9 cellular contexts compared by ENCODE assay signal in the genomic region with DNA sequence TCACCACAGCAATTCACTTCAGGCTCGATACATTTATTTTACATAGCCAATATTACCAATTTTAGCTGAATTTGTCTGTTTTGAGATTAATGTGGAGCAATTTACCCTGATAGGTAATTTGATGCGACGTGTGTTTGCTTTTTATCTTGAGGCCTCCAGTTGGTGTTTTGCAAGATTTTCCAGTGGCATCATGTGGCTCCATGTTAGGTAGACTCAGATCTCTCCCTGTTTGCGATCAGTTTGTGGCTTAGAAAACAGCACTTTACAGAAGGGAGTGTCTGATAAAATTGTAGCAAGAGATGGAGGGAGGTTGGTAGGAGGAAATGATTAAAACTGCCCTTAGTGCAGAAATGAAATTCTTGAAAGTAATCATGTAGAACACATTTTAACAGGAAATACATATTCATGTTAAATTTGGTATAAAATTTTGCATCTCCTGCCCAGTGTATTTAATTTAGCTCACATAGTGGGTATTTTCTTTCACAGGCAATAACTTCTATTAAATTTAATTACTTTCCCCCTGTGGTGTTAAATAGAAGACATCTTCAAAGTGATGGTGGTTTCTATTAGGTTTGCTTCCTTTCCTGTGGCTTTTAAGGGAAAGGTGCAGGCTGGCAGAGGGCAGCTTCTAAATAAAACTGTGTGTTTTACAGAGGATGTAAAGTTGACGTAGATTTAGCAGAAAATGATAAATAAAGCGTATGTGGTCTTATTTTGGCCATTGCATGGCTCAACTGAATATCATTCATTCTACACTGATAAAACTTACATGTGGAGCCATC.
DNase-seq lines count a peak whose midpoint lies in the region; ATAC-seq lines count a peak whose summit lies in the region.
"Had no signal": no experiment of that assay in that cellular context is flagged by ENCODE, and none has a peak within 500 bp of the region (broad histone marks: within the 10 kb centered on the region; RNA-seq: fewer than 3 reads in every experiment).

No MANE protein-coding gene starts in this region.

- H3K4me3 Mint-ChIP-seq in activated naive CD8-positive, alpha-beta T cell treated with anti-CD3 and anti-CD28 coated beads, Interleukin-2, amount 10 ng/mL, durations not matched to agents 7 days and 5 days, result peak overlapping the region; percentile 76

- no peaks in the 10 kb centered on the region for H3K27me3 Mint-ChIP-seq in activated naive CD8-positive, alpha-beta T cell treated with anti-CD3 and anti-CD28 coated beads, Interleukin-2, amount 10 ng/mL, durations not matched to agents 7 days and 5 days

- H3K9me3 Mint-ChIP-seq in activated naive CD8-positive, alpha-beta T cell treated with anti-CD3 and anti-CD28 coated beads, Interleukin-2, amount 10 ng/mL, durations not matched to agents 7 days and 5 days, result no peaks in the 10 kb centered on the region

- POLR2A ChIA-PET in activated naive CD8-positive, alpha-beta T cell treated with anti-CD3 and anti-CD28 coated beads, Interleukin-2, amount 10 ng/mL, durations not matched to agents 7 days and 5 days (lab: Charles Lee), result interaction anchor here (0.6 to 1.9 kb wide), 2 partner anchors 136 to 481 kb away, joined by 3 to 8 read pairs; a partner anchor contains a TSS

- H3K27ac Mint-ChIP-seq in activated naive CD8-positive, alpha-beta T cell treated with anti-CD3 and anti-CD28 coated beads, Interleukin-2, amount 10 ng/mL, durations not matched to agents 7 days and 5 days, result peak overlapping the region; percentile 81

- H3K4me1 Mint-ChIP-seq in activated naive CD8-positive, alpha-beta T cell treated with anti-CD3 and anti-CD28 coated beads, Interleukin-2, amount 10 ng/mL, durations not matched to agents 7 days and 5 days, result peaks cover 36% of the 10 kb centered on the region

- H3K36me3 Mint-ChIP-seq in activated naive CD8-positive, alpha-beta T cell treated with anti-CD3 and anti-CD28 coated beads, Interleukin-2, amount 10 ng/mL, durations not matched to agents 7 days and 5 days, result peaks cover 48% of the 10 kb centered on the region

- ATAC-seq in GM18520 (IDR thresholded peaks at IDR 0.05; ENCODE audit: unreplicated experiment) (peak; percentile 15), GM21515 (IDR thresholded peaks at IDR 0.05; ENCODE audit: unreplicated experiment) (peak; percentile 25), HG03135 (IDR thresholded peaks at IDR 0.05; ENCODE audit: unreplicated experiment) (peak; percentile 31)
- ATAC-seq in activated naive CD8-positive, alpha-beta T cell treated with anti-CD3 and anti-CD28 coated beads, Interleukin-2, amount 10 ng/mL, durations not matched to agents 7 days and 5 days (ENCODE audit: low read depth), result peak; percentile 44

- DNase-seq in activated naive CD8-positive, alpha-beta T cell treated with anti-CD3 and anti-CD28 coated beads, Interleukin-2, amount 10 ng/mL, durations not matched to agents 7 days and 5 days, result no peak
- DNase-seq in iPS-NIHi7 (ENCODE audit: extremely low spot score) (no peak), NCI-H526 (lab: John Stamatoyannopoulos, UW) (no peak), NCI-H748 (lab: John Stamatoyannopoulos, UW; ENCODE audit: unreplicated experiment) (no peak), NCI-H187 (lab: John Stamatoyannopoulos, UW) (no peak)
- DNase-seq: NCI-H2029 treated with DMSO at 0.1 percent for 48 hours had no signal
